Comparison of ENCODE assay signal across 10 cellular contexts in genomic region chr12:11805043-11805442, GRCh38.
DNase-seq lines count a peak whose midpoint lies in the region; ATAC-seq and TF ChIP-seq lines count a peak whose summit lies in the region.
"Had no signal": no experiment of that assay in that cellular context is flagged by ENCODE, and none has a peak within 500 bp of the region (broad histone marks: within the 10 kb centered on the region; RNA-seq: fewer than 3 reads in every experiment).

No MANE protein-coding gene starts in this region.

- H3K27me3 ChIP-seq in DOHH2 (ENCODE audit: control insufficient read depth, low read length) (no peaks in the 10 kb centered on the region), colonic mucosa (no peaks in the 10 kb centered on the region)

- H3K4me1 Mint-ChIP-seq in osteocyte (ENCODE audit: unreplicated experiment): no peaks in the 10 kb centered on the region

- H3K27ac ChIP-seq in DOHH2 (ENCODE audit: low read depth, low read length) (no peak overlapping the region), KOPT-K1 (ENCODE audit: low read depth, low read length, poor library complexity, severe bottlenecking) (peak overlapping the region; percentile 97), colonic mucosa (peak overlapping the region; percentile 27)

- H3K4me1 ChIP-seq in DOHH2 (ENCODE audit: control insufficient read depth, low read length) (peaks cover 39% of the 10 kb centered on the region), colonic mucosa (no peaks in the 10 kb centered on the region), mucosa of descending colon (ENCODE audit: low read depth) (peaks cover 10% of the 10 kb centered on the region)

- H3K4me3 ChIP-seq in DOHH2 (ENCODE audit: low read length) (no peak overlapping the region), colonic mucosa (no peak overlapping the region), mucosa of descending colon (no peak overlapping the region)

- DNase-seq in colonic mucosa: no peak
- no peak for DNase-seq in osteocyte (ENCODE audit: extremely low spot score, unreplicated experiment)
- DNase-seq in SHP77 treated with DMSO at 0.1 percent for 48 hours (lab: John Stamatoyannopoulos, UW): no peak
- DNase-seq in left cardiac atrium: no peak
- DNase-seq in mucosa of descending colon: no peak
- DNase-seq: activated T-cell treated with anti-CD3 and anti-CD28 coated beads for 4 hours, aorta, RPMI8226 had no signal

- no peaks in the 10 kb centered on the region for H3K9me3 Mint-ChIP-seq in osteocyte (ENCODE audit: unreplicated experiment)

- H3K36me3 ChIP-seq in DOHH2 (ENCODE audit: control insufficient read depth, low read length): no peaks in the 10 kb centered on the region
- no peaks in the 10 kb centered on the region; the same call in 1 of the 2 replicates for H3K36me3 ChIP-seq in KOPT-K1 (ENCODE audit: insufficient read depth, low read length)
- H3K36me3 ChIP-seq in colonic mucosa: no peaks in the 10 kb centered on the region
- no peaks in the 10 kb centered on the region for H3K36me3 ChIP-seq in mucosa of descending colon (ENCODE audit: low read depth)

- no peaks in the 10 kb centered on the region for H3K9me2 ChIP-seq in DOHH2 (replicated peaks; ENCODE audit: control insufficient read depth, low read length)

- no peaks in the 10 kb centered on the region for H4K20me1 ChIP-seq in DOHH2 (ENCODE audit: control insufficient read depth, insufficient read depth, low read depth, low read length)

- H3K9me3 ChIP-seq in DOHH2 (ENCODE audit: control insufficient read depth, insufficient read depth, low read length): no peaks in the 10 kb centered on the region
- H3K9me3 ChIP-seq in KOPT-K1 (ENCODE audit: insufficient read depth, low read length, poor library complexity, severe bottlenecking): no peaks in the 10 kb centered on the region
- no peaks in the 10 kb centered on the region for H3K9me3 ChIP-seq in colonic mucosa
- H3K9me3 ChIP-seq in mucosa of descending colon: no peaks in the 10 kb centered on the region

- peaks cover 12% of the 10 kb centered on the region for H3K36me3 Mint-ChIP-seq in osteocyte (ENCODE audit: unreplicated experiment)

- H3K79me2 ChIP-seq in DOHH2 (ENCODE audit: control insufficient read depth, low read length): no peaks in the 10 kb centered on the region

- no peak overlapping the region for H3K4me3 Mint-ChIP-seq in osteocyte (ENCODE audit: unreplicated experiment)

- intact Hi-C loops in colonic mucosa (cut with DNase I): no loop called here
- intact Hi-C loops in left cardiac atrium (cut with DNase I): no loop called here
- intact Hi-C loops in mucosa of descending colon (cut with DNase I, micrococcal nuclease): no loop called here

- H3K9ac ChIP-seq in colonic mucosa (ENCODE audit: low read depth in 2 of 2, low read length in 2 of 2): peak overlapping the region in 1 of 2 donors; percentile 12

- peaks cover 3% of the 10 kb centered on the region; the same call in 1 of the 2 replicates for H3F3A ChIP-seq in DOHH2 (ENCODE audit: control insufficient read depth, insufficient read depth)

- no peak overlapping the region for H3K27ac Mint-ChIP-seq in osteocyte (ENCODE audit: unreplicated experiment)

- no peaks in the 10 kb centered on the region for H3K27me3 Mint-ChIP-seq in osteocyte (ENCODE audit: unreplicated experiment)

- TF ChIP-seq CTCF in DOHH2 (IDR thresholded peaks at IDR 0.05; ENCODE audit: low read depth, low read length, poor library complexity, severe bottlenecking) (peak; percentile 42), colonic mucosa (IDR thresholded peaks at IDR 0.05) (no peak), osteocyte (IDR thresholded peaks at IDR 0.05) (peak; percentile 22), mucosa of descending colon (IDR thresholded peaks at IDR 0.05) (no peak)

- no peak for ATAC-seq in left cardiac atrium
- no peak for ATAC-seq in mucosa of descending colon

- H3K4me2 ChIP-seq in DOHH2 (ENCODE audit: low read length): no peak overlapping the region

Comparison
In these comparisons a context has a peak if more than half of its experiments do, and no peak if none do; other contexts are left out.
1. CTCF ChIP-seq: peak in DOHH2 (single experiment) and osteocyte (single experiment); none in colonic mucosa (single experiment) and mucosa of descending colon (single experiment).